ENCODE assay signal across 1 cellular context in genomic region chr7:140049339-140050024, GRCh38.
A peak's percentile ranks its signal among the peaks of the same experiment; 100 is the strongest.
TF ChIP-seq lines count a peak whose summit lies in the region.

No MANE protein-coding gene starts in this region.

TF ChIP-seq in HepG2, 621 proteins besides CTCF, POLR2A, EP300 and RAD21 (continued from another document and continues in another):
- TF ChIP-seq HNF1B (CRISPR knock-in tag; IDR thresholded peaks at IDR 0.05) = peak; percentile 97
- TF ChIP-seq, protein P1, sequence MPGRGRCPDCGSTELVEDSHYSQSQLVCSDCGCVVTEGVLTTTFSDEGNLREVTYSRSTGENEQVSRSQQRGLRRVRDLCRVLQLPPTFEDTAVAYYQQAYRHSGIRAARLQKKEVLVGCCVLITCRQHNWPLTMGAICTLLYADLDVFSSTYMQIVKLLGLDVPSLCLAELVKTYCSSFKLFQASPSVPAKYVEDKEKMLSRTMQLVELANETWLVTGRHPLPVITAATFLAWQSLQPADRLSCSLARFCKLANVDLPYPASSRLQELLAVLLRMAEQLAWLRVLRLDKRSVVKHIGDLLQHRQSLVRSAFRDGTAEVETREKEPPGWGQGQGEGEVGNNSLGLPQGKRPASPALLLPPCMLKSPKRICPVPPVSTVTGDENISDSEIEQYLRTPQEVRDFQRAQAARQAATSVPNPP (CRISPR knock-in tag; IDR thresholded peaks at IDR 0.05) = peak; percentile 75; the same call in 1 of the 2 replicates
- TF ChIP-seq, protein P2, sequence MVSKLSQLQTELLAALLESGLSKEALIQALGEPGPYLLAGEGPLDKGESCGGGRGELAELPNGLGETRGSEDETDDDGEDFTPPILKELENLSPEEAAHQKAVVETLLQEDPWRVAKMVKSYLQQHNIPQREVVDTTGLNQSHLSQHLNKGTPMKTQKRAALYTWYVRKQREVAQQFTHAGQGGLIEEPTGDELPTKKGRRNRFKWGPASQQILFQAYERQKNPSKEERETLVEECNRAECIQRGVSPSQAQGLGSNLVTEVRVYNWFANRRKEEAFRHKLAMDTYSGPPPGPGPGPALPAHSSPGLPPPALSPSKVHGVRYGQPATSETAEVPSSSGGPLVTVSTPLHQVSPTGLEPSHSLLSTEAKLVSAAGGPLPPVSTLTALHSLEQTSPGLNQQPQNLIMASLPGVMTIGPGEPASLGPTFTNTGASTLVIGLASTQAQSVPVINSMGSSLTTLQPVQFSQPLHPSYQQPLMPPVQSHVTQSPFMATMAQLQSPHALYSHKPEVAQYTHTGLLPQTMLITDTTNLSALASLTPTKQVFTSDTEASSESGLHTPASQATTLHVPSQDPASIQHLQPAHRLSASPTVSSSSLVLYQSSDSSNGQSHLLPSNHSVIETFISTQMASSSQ (IDR thresholded peaks at IDR 0.05; ENCODE audit: low read depth) = peak; percentile 81
- TF ChIP-seq, protein P2 (CRISPR knock-in tag; IDR thresholded peaks at IDR 0.05; ENCODE audit: borderline replicate concordance) = peak; percentile 93; the same call in 1 of the 2 replicates
- TF ChIP-seq ZNF615 (CRISPR knock-in tag; IDR thresholded peaks at IDR 0.05; ENCODE audit: borderline replicate concordance) = 0 out of 2 replicates have a peak, but pooled peaks have one; percentile 82
- peak; percentile 23; the same call in 1 of the 2 replicates for TF ChIP-seq ZNF878 (CRISPR knock-in tag; IDR thresholded peaks at IDR 0.05)
- TF ChIP-seq IKZF5 (CRISPR knock-in tag; IDR thresholded peaks at IDR 0.05) = peak; percentile 97
- peak; percentile 61; the same call in 1 of the 2 replicates for TF ChIP-seq ZZZ3 (CRISPR knock-in tag; IDR thresholded peaks at IDR 0.05; ENCODE audit: borderline replicate concordance)
- no peak for TF ChIP-seq ATF7-NPFF (CRISPR knock-in tag; IDR thresholded peaks at IDR 0.05; ENCODE audit: low read depth)
- TF ChIP-seq POGZ (CRISPR knock-in tag; IDR thresholded peaks at IDR 0.05) = peak; percentile 87
- peak; percentile 75; the same call in 1 of the 2 replicates for TF ChIP-seq MIER2 (CRISPR knock-in tag; IDR thresholded peaks at IDR 0.05)
- TF ChIP-seq ZSCAN25 (CRISPR knock-in tag; IDR thresholded peaks at IDR 0.05) = 0 out of 2 replicates have a peak, but pooled peaks have one; percentile 14
- peak; percentile 99 for TF ChIP-seq FOXA3 (CRISPR knock-in tag; IDR thresholded peaks at IDR 0.05)
- 0 out of 2 replicates have a peak, but pooled peaks have one; percentile 57 for TF ChIP-seq ZNF713 (CRISPR knock-in tag; IDR thresholded peaks at IDR 0.05)
- no peak for TF ChIP-seq RBM39 (IDR thresholded peaks at IDR 0.05; ENCODE audit: low read depth, low read length, poor library complexity, severe bottlenecking)
- peak; percentile 58; the same call in 1 of the 2 replicates for TF ChIP-seq ZIK1 (CRISPR knock-in tag; IDR thresholded peaks at IDR 0.05; ENCODE audit: borderline replicate concordance, low read depth)
- peak; percentile 99 for TF ChIP-seq ELF3 (CRISPR knock-in tag; IDR thresholded peaks at IDR 0.05)
- 0 out of 2 replicates have a peak, but pooled peaks have one; percentile 70 for TF ChIP-seq TOE1 (CRISPR knock-in tag; IDR thresholded peaks at IDR 0.05)
- peak; percentile 73 for TF ChIP-seq ZNF18 (CRISPR knock-in tag; IDR thresholded peaks at IDR 0.05; ENCODE audit: insufficient replicate concordance)
- TF ChIP-seq, protein P3, sequence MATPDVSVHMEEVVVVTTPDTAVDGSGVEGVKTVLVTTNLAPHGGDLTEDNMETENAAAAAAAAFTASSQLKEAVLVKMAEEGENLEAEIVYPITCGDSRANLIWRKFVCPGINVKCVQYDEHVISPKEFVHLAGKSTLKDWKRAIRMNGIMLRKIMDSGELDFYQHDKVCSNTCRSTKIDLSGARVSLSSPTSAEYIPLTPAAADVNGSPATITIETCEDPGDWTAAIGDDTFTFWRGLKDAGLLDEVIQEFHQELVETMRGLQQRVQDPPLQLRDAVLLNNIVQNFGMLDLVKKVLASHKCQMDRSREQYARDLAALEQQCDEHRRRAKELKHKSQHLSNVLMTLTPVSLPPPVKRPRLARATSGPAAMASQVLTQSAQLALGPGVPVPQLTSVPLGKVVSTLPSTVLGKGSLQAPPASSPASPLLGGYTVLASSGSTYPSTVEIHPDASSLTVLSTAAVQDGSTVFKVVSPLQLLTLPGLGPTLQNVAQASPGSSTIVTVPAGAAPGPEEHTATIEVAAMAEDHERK (CRISPR knock-in tag; IDR thresholded peaks at IDR 0.05; ENCODE audit: low read depth) = no peak
- TF ChIP-seq, protein P4, sequence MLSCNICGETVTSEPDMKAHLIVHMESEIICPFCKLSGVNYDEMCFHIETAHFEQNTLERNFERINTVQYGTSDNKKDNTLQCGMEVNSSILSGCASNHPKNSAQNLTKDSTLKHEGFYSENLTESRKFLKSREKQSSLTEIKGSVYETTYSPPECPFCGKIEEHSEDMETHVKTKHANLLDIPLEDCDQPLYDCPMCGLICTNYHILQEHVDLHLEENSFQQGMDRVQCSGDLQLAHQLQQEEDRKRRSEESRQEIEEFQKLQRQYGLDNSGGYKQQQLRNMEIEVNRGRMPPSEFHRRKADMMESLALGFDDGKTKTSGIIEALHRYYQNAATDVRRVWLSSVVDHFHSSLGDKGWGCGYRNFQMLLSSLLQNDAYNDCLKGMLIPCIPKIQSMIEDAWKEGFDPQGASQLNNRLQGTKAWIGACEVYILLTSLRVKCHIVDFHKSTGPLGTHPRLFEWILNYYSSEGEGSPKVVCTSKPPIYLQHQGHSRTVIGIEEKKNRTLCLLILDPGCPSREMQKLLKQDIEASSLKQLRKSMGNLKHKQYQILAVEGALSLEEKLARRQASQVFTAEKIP (CRISPR knock-in tag; IDR thresholded peaks at IDR 0.05; ENCODE audit: borderline replicate concordance) = no peak
- no peak for TF ChIP-seq CEBPB (IDR thresholded peaks at IDR 0.05; ENCODE audit: borderline replicate concordance, low read depth, low read length)
- TF ChIP-seq YY1 (IDR thresholded peaks at IDR 0.05; ENCODE audit: insufficient read depth, insufficient replicate concordance, low read depth, low read length) = no peak
- TF ChIP-seq ZNF549 (CRISPR knock-in tag; IDR thresholded peaks at IDR 0.05) = no peak
- peak; percentile 47; the same call in 1 of the 2 replicates for TF ChIP-seq TFDP1 (CRISPR knock-in tag; IDR thresholded peaks at IDR 0.05; ENCODE audit: borderline replicate concordance)
- TF ChIP-seq, protein P5, sequence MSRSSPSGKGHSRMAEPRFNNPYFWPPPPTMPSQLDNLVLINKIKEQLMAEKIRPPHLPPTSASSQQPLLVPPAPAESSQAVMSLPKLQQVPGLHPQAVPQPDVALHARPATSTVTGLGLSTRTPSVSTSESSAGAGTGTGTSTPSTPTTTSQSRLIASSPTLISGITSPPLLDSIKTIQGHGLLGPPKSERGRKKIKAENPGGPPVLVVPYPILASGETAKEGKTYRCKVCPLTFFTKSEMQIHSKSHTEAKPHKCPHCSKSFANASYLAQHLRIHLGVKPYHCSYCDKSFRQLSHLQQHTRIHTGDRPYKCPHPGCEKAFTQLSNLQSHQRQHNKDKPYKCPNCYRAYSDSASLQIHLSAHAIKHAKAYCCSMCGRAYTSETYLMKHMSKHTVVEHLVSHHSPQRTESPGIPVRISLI (CRISPR knock-in tag; IDR thresholded peaks at IDR 0.05; ENCODE audit: borderline replicate concordance) = peak; percentile 59; the same call in 1 of the 2 replicates
- TF ChIP-seq SP140L (CRISPR knock-in tag; IDR thresholded peaks at IDR 0.05; ENCODE audit: borderline replicate concordance) = 0 out of 2 replicates have a peak, but pooled peaks have one; percentile 55
- TF ChIP-seq ZNF468 (CRISPR knock-in tag; IDR thresholded peaks at IDR 0.05) = no peak
- peak; percentile 97 for TF ChIP-seq SP5 (CRISPR knock-in tag; IDR thresholded peaks at IDR 0.05; ENCODE audit: borderline replicate concordance, low read depth)
- TF ChIP-seq ZKSCAN1 (IDR thresholded peaks at IDR 0.05; ENCODE audit: low read length) = peak; percentile 47; the same call in 1 of the 2 replicates
- TF ChIP-seq SRSF1 (optimal IDR thresholded peaks at IDR 0.05; ENCODE audit: low read depth, low read length) = no peak
- peak; percentile 47; the same call in 1 of the 2 replicates for TF ChIP-seq GABPB1 (CRISPR knock-in tag; IDR thresholded peaks at IDR 0.05)
- TF ChIP-seq ZNF350 (CRISPR knock-in tag; IDR thresholded peaks at IDR 0.05; ENCODE audit: borderline replicate concordance, low read depth) = peak; percentile 89
- TF ChIP-seq ZNF510 (CRISPR knock-in tag; IDR thresholded peaks at IDR 0.05; ENCODE audit: low read depth) = peak; percentile 41; the same call in 1 of the 2 replicates
- TF ChIP-seq LCORL (IDR thresholded peaks at IDR 0.05) = no peak
- peak; percentile 98 for TF ChIP-seq LCORL (CRISPR knock-in tag; IDR thresholded peaks at IDR 0.05)
- TF ChIP-seq, protein P6, sequence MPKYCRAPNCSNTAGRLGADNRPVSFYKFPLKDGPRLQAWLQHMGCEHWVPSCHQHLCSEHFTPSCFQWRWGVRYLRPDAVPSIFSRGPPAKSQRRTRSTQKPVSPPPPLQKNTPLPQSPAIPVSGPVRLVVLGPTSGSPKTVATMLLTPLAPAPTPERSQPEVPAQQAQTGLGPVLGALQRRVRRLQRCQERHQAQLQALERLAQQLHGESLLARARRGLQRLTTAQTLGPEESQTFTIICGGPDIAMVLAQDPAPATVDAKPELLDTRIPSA (CRISPR knock-in tag; IDR thresholded peaks at IDR 0.05; ENCODE audit: borderline replicate concordance) = no peak; the same call in 1 of the 2 replicates
- no peak for TF ChIP-seq ATF1 (CRISPR knock-in tag; IDR thresholded peaks at IDR 0.05)
- no peak for TF ChIP-seq ZNF367 (CRISPR knock-in tag; IDR thresholded peaks at IDR 0.05; ENCODE audit: borderline replicate concordance)
- no peak for TF ChIP-seq ZNF329 (CRISPR knock-in tag; IDR thresholded peaks at IDR 0.05; ENCODE audit: low read depth)
- no peak; the same call in 1 of the 2 replicates for TF ChIP-seq AHR (CRISPR knock-in tag; IDR thresholded peaks at IDR 0.05)
- no peak for TF ChIP-seq ZFP36 (IDR thresholded peaks at IDR 0.05; ENCODE audit: borderline replicate concordance, low read depth, low read length, partially characterized antibody)
- TF ChIP-seq CENPT (CRISPR knock-in tag; IDR thresholded peaks at IDR 0.05; ENCODE audit: low read depth) = no peak
- peak; percentile 57; the same call in 1 of the 2 replicates for TF ChIP-seq THAP7 (CRISPR knock-in tag; IDR thresholded peaks at IDR 0.05)
- no peak for TF ChIP-seq MAFG (CRISPR knock-in tag; IDR thresholded peaks at IDR 0.05)
- peak; percentile 98 to 99 for TF ChIP-seq NR2F1 (CRISPR knock-in tag; IDR thresholded peaks at IDR 0.05)
- TF ChIP-seq HOXD1 (CRISPR knock-in tag; IDR thresholded peaks at IDR 0.05) = peak; percentile 87
